Comparison of ENCODE assay signal across 8 cellular contexts in the genomic region with DNA sequence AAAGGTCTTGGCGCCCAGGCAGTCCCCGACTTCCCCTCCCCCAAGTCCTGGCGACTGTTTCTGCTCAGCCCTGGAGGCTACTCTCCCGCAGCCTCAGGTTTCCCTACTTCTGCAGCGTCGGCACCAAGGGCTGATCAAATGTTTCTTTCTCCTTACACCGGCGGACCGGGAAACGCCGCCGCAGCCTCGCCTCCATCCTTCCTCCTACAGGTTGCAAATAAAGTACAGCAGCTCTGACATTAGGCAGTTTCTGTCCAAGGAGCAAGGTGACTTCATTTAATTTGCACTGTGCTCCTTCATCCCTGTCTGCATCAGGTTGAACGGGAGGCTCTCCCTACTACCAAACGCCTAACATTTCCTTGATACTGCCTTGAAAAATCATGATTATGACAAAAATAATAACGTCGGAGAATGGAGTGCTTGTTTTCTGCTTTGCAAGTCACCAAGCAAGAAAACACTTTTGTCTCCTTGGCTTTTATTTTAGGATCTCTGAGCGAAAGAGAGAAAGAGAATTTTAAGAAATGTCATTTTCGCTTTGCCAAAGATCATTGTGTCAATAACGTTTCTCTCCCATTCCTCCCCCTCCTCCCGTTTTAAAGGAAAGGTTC. TPM values are rescaled to one million over a fixed set of nuclear protein-coding genes. Genes with fewer than 3 reads are reported as not detected.
DNase-seq lines count a peak whose midpoint lies in the region; ATAC-seq and TF ChIP-seq lines count a peak whose summit lies in the region.

No MANE protein-coding gene starts in this region.

- H3K27me3 ChIP-seq in CD4-positive, CD25-positive, alpha-beta regulatory T cell (ENCODE audit: control insufficient read depth, insufficient read depth, low read length): peaks cover 18% of the 10 kb centered on the region
- H3K27me3 ChIP-seq in Peyer's patch: no peaks in the 10 kb centered on the region
- H3K27me3 ChIP-seq in muscle layer of duodenum (ENCODE audit: low read depth, low read length): peaks cover 8% of the 10 kb centered on the region

- intact Hi-C loops in dendritic cell treated with granulocyte-macrophage colony-stimulating factor and Interleukin-4, amounts not matched to agents 40 ng/mL and 50 ng/mL, for 4 days (cut with micrococcal nuclease): no loop called here

- ATAC-seq in CD4-positive, CD25-positive, alpha-beta regulatory T cell (ENCODE audit: low read depth in 2 of 2): peak in 1 of 2 donors; percentile 5
- ATAC-seq in GM18520 (IDR thresholded peaks at IDR 0.05; ENCODE audit: unreplicated experiment) (no peak), GM18517 (IDR thresholded peaks at IDR 0.05; ENCODE audit: unreplicated experiment) (no peak)

- peaks cover 34% of the 10 kb centered on the region for H3K27me3 Mint-ChIP-seq in CD4-positive, CD25-positive, alpha-beta regulatory T cell
- H3K27me3 Mint-ChIP-seq in dendritic cell treated with granulocyte-macrophage colony-stimulating factor and Interleukin-4, amounts not matched to agents 40 ng/mL and 50 ng/mL, for 4 days: peaks cover 59% of the 10 kb centered on the region

- peaks cover 57% of the 10 kb centered on the region for H3K4me1 ChIP-seq in CD4-positive, CD25-positive, alpha-beta regulatory T cell (ENCODE audit: control insufficient read depth, insufficient read depth, low read length, poor library complexity, severe bottlenecking)
- peaks cover 0 to 58% (median 10%) of the 10 kb centered on the region in 4 donors for H3K4me1 ChIP-seq in Peyer's patch
- peaks cover 5 to 10% of the 10 kb centered on the region in 2 donors for H3K4me1 ChIP-seq in muscle layer of duodenum (ENCODE audit: control insufficient read depth in 1 of 2, insufficient read depth in 2 of 2, low read length in 2 of 2)

- H3K9me3 Mint-ChIP-seq in CD4-positive, CD25-positive, alpha-beta regulatory T cell: peaks cover 0 to 4% (median 0%) of the 10 kb centered on the region in 7 donors
- peaks cover 12% of the 10 kb centered on the region for H3K9me3 Mint-ChIP-seq in dendritic cell treated with granulocyte-macrophage colony-stimulating factor and Interleukin-4, amounts not matched to agents 40 ng/mL and 50 ng/mL, for 4 days

- no peak for TF ChIP-seq POLR2A in Peyer's patch (IDR thresholded peaks at IDR 0.05)

- H3K27ac Mint-ChIP-seq in CD4-positive, CD25-positive, alpha-beta regulatory T cell: peak overlapping the region; percentile 74 to 83 (median 83)
- H3K27ac Mint-ChIP-seq in dendritic cell treated with granulocyte-macrophage colony-stimulating factor and Interleukin-4, amounts not matched to agents 40 ng/mL and 50 ng/mL, for 4 days: no peak overlapping the region

- H3K36me3 ChIP-seq in CD4-positive, CD25-positive, alpha-beta regulatory T cell (ENCODE audit: control insufficient read depth, insufficient read depth, low read length): no peaks in the 10 kb centered on the region
- H3K36me3 ChIP-seq in Peyer's patch (no peaks in the 10 kb centered on the region), muscle layer of duodenum (ENCODE audit: control insufficient read depth in 1 of 2, insufficient read depth in 2 of 2, low read length in 2 of 2) (no peaks in the 10 kb centered on the region)

- H3K36me3 Mint-ChIP-seq in CD4-positive, CD25-positive, alpha-beta regulatory T cell: no peaks in the 10 kb centered on the region
- H3K36me3 Mint-ChIP-seq in dendritic cell treated with granulocyte-macrophage colony-stimulating factor and Interleukin-4, amounts not matched to agents 40 ng/mL and 50 ng/mL, for 4 days (ENCODE audit: low read depth): peaks cover 6% of the 10 kb centered on the region

- TF ChIP-seq CTCF in Peyer's patch (IDR thresholded peaks at IDR 0.05): peak in 1 of 6 experiments; percentile 13
- no peak for TF ChIP-seq CTCF in GM10248 (IDR thresholded peaks at IDR 0.05; ENCODE audit: control extremely low read depth, extremely low read depth, low read depth, missing control alignments)

- H3K4me3 ChIP-seq in CD4-positive, CD25-positive, alpha-beta regulatory T cell (ENCODE audit: low read depth, low read length): peak overlapping the region; percentile 90
- H3K4me3 ChIP-seq in Peyer's patch (peak overlapping the region; percentile 59 to 73 (median 62)), muscle layer of duodenum (ENCODE audit: low read depth in 1 of 2, low read length in 2 of 2) (peak overlapping the region; percentile 57 to 69)

- peak overlapping the region; percentile 85 to 96 (median 89) for H3K4me3 Mint-ChIP-seq in CD4-positive, CD25-positive, alpha-beta regulatory T cell
- H3K4me3 Mint-ChIP-seq in dendritic cell treated with granulocyte-macrophage colony-stimulating factor and Interleukin-4, amounts not matched to agents 40 ng/mL and 50 ng/mL, for 4 days: peak overlapping the region; percentile 46

- H3K27ac ChIP-seq in CD4-positive, CD25-positive, alpha-beta regulatory T cell (ENCODE audit: insufficient read depth, low read length, poor library complexity, severe bottlenecking): peak overlapping the region; percentile 50
- H3K27ac ChIP-seq in Peyer's patch (peak overlapping the region; percentile 69 to 92 (median 84)), muscle layer of duodenum (ENCODE audit: low read length) (no peak overlapping the region)

- DNase-seq in CD4-positive, CD25-positive, alpha-beta regulatory T cell: peak; percentile 2 to 34 (median 16)
- DNase-seq in Peyer's patch: peak; percentile 33 to 69 (median 63)
- DNase-seq in LoVo (ENCODE audit: low spot score): no peak
- DNase-seq in GM10248 (ENCODE audit: extremely low spot score): no peak

- POLR2A ChIA-PET in GM10248 (lab: Yijun Ruan, JAX): no interaction called here

- peaks cover 34 to 59% (median 47%) of the 10 kb centered on the region in 4 donors for H3K4me1 Mint-ChIP-seq in CD4-positive, CD25-positive, alpha-beta regulatory T cell
- H3K4me1 Mint-ChIP-seq in dendritic cell treated with granulocyte-macrophage colony-stimulating factor and Interleukin-4, amounts not matched to agents 40 ng/mL and 50 ng/mL, for 4 days (ENCODE audit: low read depth): peaks cover 15% of the 10 kb centered on the region

- CTCF ChIA-PET in GM10248 (lab: Yijun Ruan, JAX): no interaction called here

- H3K9me3 ChIP-seq in CD4-positive, CD25-positive, alpha-beta regulatory T cell (ENCODE audit: control insufficient read depth in 2 of 2, low read length in 2 of 2): peaks cover 0 to 3% of the 10 kb centered on the region in 2 experiments
- H3K9me3 ChIP-seq in Peyer's patch (no peaks in the 10 kb centered on the region), muscle layer of duodenum (ENCODE audit: control insufficient read depth in 1 of 2, low read length in 2 of 2) (peaks cover 0 to 6% of the 10 kb centered on the region in 2 donors)

RNA-seq across cellular contexts. Expression of gene CLIC5, which starts 1.0 kb away (rescaled TPM):
- total RNA-seq in CD4-positive, CD25-positive, alpha-beta regulatory T cell: 4.7 TPM
- 1 to 10 TPM in 3 of 4 donors, under 1 TPM in 1; 0.76 to 2.7 (median 1.8) TPM for polyA plus RNA-seq in CD4-positive, CD25-positive, alpha-beta regulatory T cell
- 100 to 1,000 TPM in 3 of 4 donors, 10 to 100 TPM in 1; 18.2 to 128 (median 119) TPM for total RNA-seq in Peyer's patch

Comparison
In these comparisons a context has a peak if more than half of its experiments do, and no peak if none do; other contexts are left out.
1. DNase-seq: peak in CD4-positive, CD25-positive, alpha-beta regulatory T cell (3 of 3) and Peyer's patch (3 of 3); none in LoVo (single experiment) and GM10248 (single experiment).
2. Peak in every context shown above with its lines, with median percentiles within 50 percentile points of each other: H3K4me3 ChIP-seq.